Comparison of ENCODE assay signal across 26 cellular contexts in genomic region chr5:118933703-118934102, GRCh38.
"Had no signal": no experiment of that assay in that cellular context is flagged by ENCODE, and none has a peak within 500 bp of the region (broad histone marks: within the 10 kb centered on the region; RNA-seq: fewer than 3 reads in every experiment).

No MANE protein-coding gene starts in this region.

- H3K27ac ChIP-seq: neural progenitor cell, ovary, parathyroid adenoma, psoas muscle, right lobe of liver, sigmoid colon, suprapubic skin, testis, tibial artery, transverse colon, upper lobe of right lung, uterus had no signal

- DNase-seq: natural killer cell; occipital lobe; ovary; posterior cingulate gyrus; psoas muscle; right cardiac atrium; right lobe of liver; sigmoid colon; small intestine; stimulated activated CD4-positive, alpha-beta T cell treated with anti-CD3 and anti-CD28 coated beads, Interleukin-15, amount 100 ng/mL, for 24 hours; stimulated activated CD4-positive, alpha-beta T cell treated with anti-CD3 and anti-CD28 coated beads, Interleukin-2, amount 100 ng/mL, for 24 hours; stimulated activated CD4-positive, alpha-beta T cell treated with anti-CD3 and anti-CD28 coated beads, Interleukin-2, amount 100 ng/mL, for 48 hours; stimulated activated CD4-positive, alpha-beta T cell treated with anti-CD3 and anti-CD28 coated beads, Interleukin-4, amount 100 ng/mL, for 24 hours; stimulated activated naive CD4-positive, alpha-beta T cell; stimulated activated naive CD8-positive, alpha-beta T cell treated with anti-CD3 and anti-CD28 coated beads, Interleukin-15, amount 100 ng/mL, for 72 hours; stimulated activated naive CD8-positive, alpha-beta T cell treated with anti-CD3 and anti-CD28 coated beads, Interleukin-15, Interleukin-2, amounts not matched to agents 100 U/mL and 50 U/mL, for 24 hours; substantia nigra; testis; tibial artery; transverse colon; upper lobe of right lung; uterus had no signal

- H3K4me1 ChIP-seq: neural progenitor cell, parathyroid adenoma, psoas muscle, right lobe of liver, sigmoid colon, suprapubic skin, testis, tibial artery, upper lobe of right lung, uterus had no signal

- H3K4me3 ChIP-seq: neural progenitor cell, ovary, psoas muscle, right lobe of liver, sigmoid colon, suprapubic skin, testis, tibial artery, transverse colon, upper lobe of right lung, uterus had no signal

- H3K9me3 ChIP-seq: ovary, psoas muscle, right lobe of liver, sigmoid colon, suprapubic skin, testis, tibial artery, transverse colon, upper lobe of right lung, uterus had no signal

- H3K4me2 ChIP-seq: neural progenitor cell had no signal

- ATAC-seq: natural killer cell; psoas muscle; right cardiac atrium; right lobe of liver; stimulated activated memory B cell treated with anti-CD40 and anti-IgM and Interleukin-4, amounts not matched to agents 10 μg/mL and 1 μg/mL and 100 μg/mL, for 72 hours; stimulated activated naive CD8-positive, alpha-beta T cell treated with anti-CD3 and anti-CD28 coated beads, Interleukin-15, amount 100 ng/mL, for 72 hours; stimulated activated naive CD8-positive, alpha-beta T cell treated with anti-CD3 and anti-CD28 coated beads, Interleukin-15, Interleukin-2, amounts not matched to agents 100 U/mL and 50 U/mL, for 24 hours; upper lobe of right lung had no signal

- FAIRE-seq: small intestine had no signal
